In the genomic region with DNA sequence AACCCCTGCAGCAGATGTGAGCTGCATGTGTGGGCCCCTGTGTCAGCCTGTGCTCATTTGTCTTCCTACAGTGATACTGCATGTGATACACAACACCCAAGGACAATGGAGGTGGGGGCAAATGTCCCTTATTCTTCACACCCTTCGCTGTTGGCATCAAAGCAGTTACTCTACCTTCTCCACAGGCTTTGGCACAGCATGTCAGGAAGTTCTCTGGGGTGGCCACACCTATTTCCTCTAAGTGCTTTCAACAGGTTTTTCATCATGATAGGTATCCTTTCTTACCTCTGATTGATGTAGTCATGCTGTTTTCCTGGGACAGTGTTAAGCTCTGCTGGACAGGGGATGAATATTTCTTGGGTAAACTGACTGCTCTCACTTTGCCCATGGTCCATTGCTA, we compare ENCODE assay signal across 27 cellular contexts. TPM values are rescaled to one million over a fixed set of nuclear protein-coding genes. Genes with fewer than 3 reads are reported as not detected.
DNase-seq lines count a peak whose midpoint lies in the region; ATAC-seq and TF ChIP-seq lines count a peak whose summit lies in the region.
"Had no signal": no experiment of that assay in that cellular context is flagged by ENCODE, and none has a peak within 500 bp of the region (broad histone marks: within the 10 kb centered on the region; RNA-seq: fewer than 3 reads in every experiment).

No MANE protein-coding gene starts in this region.

- peak overlapping the region; percentile 3 for H3K27ac Mint-ChIP-seq in activated CD4-positive, alpha-beta T cell treated with anti-CD3 and anti-CD28 coated beads, Interleukin-2, amount 10 ng/mL, durations not matched to agents 7 days and 5 days
- peak overlapping the region; percentile 41 for H3K27ac Mint-ChIP-seq in CD8-positive, alpha-beta T cell
- H3K27ac Mint-ChIP-seq in naive thymus-derived CD4-positive, alpha-beta T cell, result peak overlapping the region in 7 of 9 donors; percentile 7 to 82 (median 35)
- H3K27ac Mint-ChIP-seq in stimulated activated memory B cell treated with anti-CD40 and anti-IgM and Interleukin-4, amounts not matched to agents 10 μg/mL and 1 μg/mL and 100 μg/mL, for 72 hours, result no peak overlapping the region
- H3K27ac Mint-ChIP-seq: activated T-cell treated with anti-CD3 and anti-CD28 coated beads, Interleukin-2, amount 50 U/mL, for 72 hours; H9; naive B cell; stimulated activated naive CD8-positive, alpha-beta T cell treated with anti-CD3 and anti-CD28 coated beads, Interleukin-15, amount 100 ng/mL, for 72 hours had no signal

- CTCF ChIA-PET in activated CD4-positive, alpha-beta T cell treated with anti-CD3 and anti-CD28 coated beads, Interleukin-2, amount 10 ng/mL, durations not matched to agents 7 days and 5 days (lab: Charles Lee), result no interaction called here
- CTCF ChIA-PET in CD8-positive, alpha-beta T cell (lab: Charles Lee), result interaction anchor here (1.4 kb wide), 1 partner anchor 26 kb away, joined by 7 read pairs; no protein-coding TSS in a partner anchor
- CTCF ChIA-PET in naive thymus-derived CD4-positive, alpha-beta T cell (lab: Charles Lee), result interaction anchor here (0.7 kb wide), 1 partner anchor 27 kb away, joined by 3 read pairs; no protein-coding TSS in a partner anchor

- peaks cover 7% of the 10 kb centered on the region for H3K36me3 Mint-ChIP-seq in activated CD4-positive, alpha-beta T cell treated with anti-CD3 and anti-CD28 coated beads, Interleukin-2, amount 10 ng/mL, durations not matched to agents 7 days and 5 days (ENCODE audit: low read depth)
- no peaks in the 10 kb centered on the region for H3K36me3 Mint-ChIP-seq in CD8-positive, alpha-beta T cell
- H3K36me3 Mint-ChIP-seq in naive thymus-derived CD4-positive, alpha-beta T cell, result peaks cover 0 to 5% (median 0%) of the 10 kb centered on the region in 5 donors
- no peaks in the 10 kb centered on the region for H3K36me3 Mint-ChIP-seq in activated T-cell treated with anti-CD3 and anti-CD28 coated beads, Interleukin-2, amount 50 U/mL, for 4 hours (ENCODE audit: insufficient read depth)
- H3K36me3 Mint-ChIP-seq in stimulated activated memory B cell treated with anti-CD40 and anti-IgM and Interleukin-4, amounts not matched to agents 10 μg/mL and 1 μg/mL and 100 μg/mL, for 72 hours, result no peaks in the 10 kb centered on the region
- H3K36me3 Mint-ChIP-seq: naive B cell had no signal

- no peak for ATAC-seq in CD8-positive, alpha-beta T cell
- ATAC-seq in naive thymus-derived CD4-positive, alpha-beta T cell, result peak; percentile 54
- ATAC-seq in activated T-cell treated with anti-CD3 and anti-CD28 coated beads, Interleukin-2, amount 50 U/mL, for 4 hours, result no peak
- no peak for ATAC-seq in stimulated activated memory B cell treated with anti-CD40 and anti-IgM and Interleukin-4, amounts not matched to agents 10 μg/mL and 1 μg/mL and 100 μg/mL, for 72 hours
- no peak for ATAC-seq in GM18517 (IDR thresholded peaks at IDR 0.05; ENCODE audit: unreplicated experiment)
- ATAC-seq: activated CD4-positive, CD25-positive, alpha-beta regulatory T cell treated with anti-CD3 and anti-CD28 coated beads, Interleukin-2, amount 50 U/mL, for 24 hours; activated T-cell treated with anti-CD3 and anti-CD28 coated beads, Interleukin-2, amount 50 U/mL, for 72 hours; stimulated activated naive CD8-positive, alpha-beta T cell treated with anti-CD3 and anti-CD28 coated beads, Interleukin-15, amount 100 ng/mL, for 72 hours had no signal

- peaks cover 22% of the 10 kb centered on the region for H3K4me1 ChIP-seq in CD8-positive, alpha-beta T cell (ENCODE audit: insufficient read depth, low read length)
- no peaks in the 10 kb centered on the region for H3K4me1 ChIP-seq in adipocyte (ENCODE audit: control insufficient read depth, insufficient read depth, low read length)
- peaks cover 9 to 22% of the 10 kb centered on the region in 2 donors for H3K4me1 ChIP-seq in naive thymus-derived CD4-positive, alpha-beta T cell (ENCODE audit: control insufficient read depth in 2 of 2, insufficient read depth in 2 of 2, low read length in 2 of 2)
- H3K4me1 ChIP-seq: BE2C, tibial nerve had no signal

- intact Hi-C loops in CD8-positive, alpha-beta T cell (cut with DNase I, micrococcal nuclease), result no loop called here
- intact Hi-C loops in naive thymus-derived CD4-positive, alpha-beta T cell (cut with micrococcal nuclease), result no loop called here

- no peaks in the 10 kb centered on the region for H3K27me3 ChIP-seq in CD8-positive, alpha-beta T cell (ENCODE audit: insufficient read depth, low read length)
- no peaks in the 10 kb centered on the region for H3K27me3 ChIP-seq in adipocyte (replicated peaks; ENCODE audit: control insufficient read depth, insufficient read depth, low read length)
- H3K27me3 ChIP-seq in naive thymus-derived CD4-positive, alpha-beta T cell (ENCODE audit: control insufficient read depth in 2 of 2, insufficient read depth in 2 of 2, low read length in 2 of 2), result no peaks in the 10 kb centered on the region
- H3K27me3 ChIP-seq: BE2C, tibial nerve had no signal

- no peak overlapping the region for H3K9ac ChIP-seq in adipocyte (ENCODE audit: low read length)

- POLR2A ChIA-PET in activated CD4-positive, alpha-beta T cell treated with anti-CD3 and anti-CD28 coated beads, Interleukin-2, amount 10 ng/mL, durations not matched to agents 7 days and 5 days (lab: Charles Lee), result no interaction called here
- POLR2A ChIA-PET in CD8-positive, alpha-beta T cell (lab: Charles Lee), result no interaction called here
- POLR2A ChIA-PET in naive thymus-derived CD4-positive, alpha-beta T cell (lab: Charles Lee), result interaction anchor here (0.7 kb wide), 1 partner anchor 454 kb away, joined by 4 read pairs; no protein-coding TSS in a partner anchor

- peaks cover 16% of the 10 kb centered on the region for H3K9me3 Mint-ChIP-seq in activated CD4-positive, alpha-beta T cell treated with anti-CD3 and anti-CD28 coated beads, Interleukin-2, amount 10 ng/mL, durations not matched to agents 7 days and 5 days
- no peaks in the 10 kb centered on the region for H3K9me3 Mint-ChIP-seq in CD8-positive, alpha-beta T cell
- peaks cover 0 to 13% (median 0%) of the 10 kb centered on the region in 11 donors for H3K9me3 Mint-ChIP-seq in naive thymus-derived CD4-positive, alpha-beta T cell
- H3K9me3 Mint-ChIP-seq in activated T-cell treated with anti-CD3 and anti-CD28 coated beads, Interleukin-2, amount 50 U/mL, for 4 hours, result no peaks in the 10 kb centered on the region
- no peaks in the 10 kb centered on the region for H3K9me3 Mint-ChIP-seq in stimulated activated memory B cell treated with anti-CD40 and anti-IgM and Interleukin-4, amounts not matched to agents 10 μg/mL and 1 μg/mL and 100 μg/mL, for 72 hours
- H3K9me3 Mint-ChIP-seq: H9, naive B cell had no signal

- H3K4me3 ChIP-seq in CD8-positive, alpha-beta T cell (ENCODE audit: low read depth, low read length), result no peak overlapping the region
- H3K4me3 ChIP-seq in adipocyte (ENCODE audit: low read length), result peak overlapping the region; percentile 80
- no peak overlapping the region for H3K4me3 ChIP-seq in naive thymus-derived CD4-positive, alpha-beta T cell (ENCODE audit: low read length)

- no peaks in the 10 kb centered on the region for H3K9me3 ChIP-seq in CD8-positive, alpha-beta T cell (ENCODE audit: low read length)
- H3K9me3 ChIP-seq in adipocyte (ENCODE audit: control insufficient read depth, low read length), result no peaks in the 10 kb centered on the region
- H3K9me3 ChIP-seq in naive thymus-derived CD4-positive, alpha-beta T cell (ENCODE audit: control insufficient read depth in 2 of 3, low read length in 3 of 3), result no peaks in the 10 kb centered on the region
- H3K9me3 ChIP-seq: BE2C had no signal

- H3K27me3 Mint-ChIP-seq in activated CD4-positive, alpha-beta T cell treated with anti-CD3 and anti-CD28 coated beads, Interleukin-2, amount 10 ng/mL, durations not matched to agents 7 days and 5 days, result no peaks in the 10 kb centered on the region
- no peaks in the 10 kb centered on the region for H3K27me3 Mint-ChIP-seq in CD8-positive, alpha-beta T cell (ENCODE audit: low read depth)
- H3K27me3 Mint-ChIP-seq in naive thymus-derived CD4-positive, alpha-beta T cell, result peaks cover 0 to 2% (median 0%) of the 10 kb centered on the region in 5 donors
- H3K27me3 Mint-ChIP-seq in activated T-cell treated with anti-CD3 and anti-CD28 coated beads, Interleukin-2, amount 50 U/mL, for 4 hours (ENCODE audit: low read depth), result no peaks in the 10 kb centered on the region
- H3K27me3 Mint-ChIP-seq in stimulated activated memory B cell treated with anti-CD40 and anti-IgM and Interleukin-4, amounts not matched to agents 10 μg/mL and 1 μg/mL and 100 μg/mL, for 72 hours, result peaks cover 32% of the 10 kb centered on the region
- H3K27me3 Mint-ChIP-seq: stimulated activated naive CD8-positive, alpha-beta T cell treated with anti-CD3 and anti-CD28 coated beads, Interleukin-15, amount 100 ng/mL, for 72 hours had no signal

- no peaks in the 10 kb centered on the region for H3K36me3 ChIP-seq in CD8-positive, alpha-beta T cell (ENCODE audit: insufficient read depth, low read length)
- H3K36me3 ChIP-seq in adipocyte (ENCODE audit: control insufficient read depth, insufficient read depth, low read length, severe bottlenecking), result no peaks in the 10 kb centered on the region
- H3K36me3 ChIP-seq in naive thymus-derived CD4-positive, alpha-beta T cell (ENCODE audit: control insufficient read depth in 2 of 3, insufficient read depth in 3 of 3, low read length in 3 of 3), result no peaks in the 10 kb centered on the region
- H3K36me3 ChIP-seq: BE2C had no signal

- peaks cover 20% of the 10 kb centered on the region for H3K4me1 Mint-ChIP-seq in activated CD4-positive, alpha-beta T cell treated with anti-CD3 and anti-CD28 coated beads, Interleukin-2, amount 10 ng/mL, durations not matched to agents 7 days and 5 days
- peaks cover 24% of the 10 kb centered on the region for H3K4me1 Mint-ChIP-seq in CD8-positive, alpha-beta T cell (ENCODE audit: low read depth)
- peaks cover 8 to 47% (median 35%) of the 10 kb centered on the region in 7 donors for H3K4me1 Mint-ChIP-seq in naive thymus-derived CD4-positive, alpha-beta T cell
- H3K4me1 Mint-ChIP-seq in activated T-cell treated with anti-CD3 and anti-CD28 coated beads, Interleukin-2, amount 50 U/mL, for 4 hours (ENCODE audit: low read depth), result peaks cover 29% of the 10 kb centered on the region
- H3K4me1 Mint-ChIP-seq in stimulated activated memory B cell treated with anti-CD40 and anti-IgM and Interleukin-4, amounts not matched to agents 10 μg/mL and 1 μg/mL and 100 μg/mL, for 72 hours, result no peaks in the 10 kb centered on the region
- H3K4me1 Mint-ChIP-seq: H9, naive B cell had no signal

- no peak overlapping the region for H3K27ac ChIP-seq in CD8-positive, alpha-beta T cell (ENCODE audit: low read depth, low read length)
- H3K27ac ChIP-seq in naive thymus-derived CD4-positive, alpha-beta T cell (ENCODE audit: low read depth, low read length), result no peak overlapping the region

- peak; percentile 18 for DNase-seq in activated CD4-positive, alpha-beta T cell treated with anti-CD3 and anti-CD28 coated beads, Interleukin-2, amount 10 ng/mL, durations not matched to agents 7 days and 5 days
- DNase-seq in activated CD4-positive, alpha-beta T cell treated with anti-CD3 and anti-CD28 coated beads, Interleukin-2, amount 50 U/mL, for 4 hours, result no peak
- peak in 1 of 7 experiments; percentile 54 for DNase-seq in CD8-positive, alpha-beta T cell
- no peak for DNase-seq in adipocyte (ENCODE audit: low read depth)
- DNase-seq in naive thymus-derived CD4-positive, alpha-beta T cell, result peak in 6 of 9 donors; percentile 31 to 52 (median 46)
- no peak for DNase-seq in activated T-cell treated with anti-CD3 and anti-CD28 coated beads, Interleukin-2, amount 50 U/mL, for 4 hours
- DNase-seq: activated T-cell treated with anti-CD3 and anti-CD28 coated beads, Interleukin-2, amount 50 U/mL, for 72 hours; BE2C; H9; naive B cell; NCI-H1092; NCI-H1930; NCI-H526; RPMI8226; stimulated activated naive CD8-positive, alpha-beta T cell treated with anti-CD3 and anti-CD28 coated beads, Interleukin-15, amount 100 ng/mL, for 72 hours had no signal

- TF ChIP-seq CTCF in CD8-positive, alpha-beta T cell (IDR thresholded peaks at IDR 0.05), result no peak

- H3K4me3 Mint-ChIP-seq in activated CD4-positive, alpha-beta T cell treated with anti-CD3 and anti-CD28 coated beads, Interleukin-2, amount 10 ng/mL, durations not matched to agents 7 days and 5 days, result no peak overlapping the region
- peak overlapping the region; percentile 9 for H3K4me3 Mint-ChIP-seq in CD8-positive, alpha-beta T cell
- peak overlapping the region in 8 of 10 donors; percentile 40 to 72 (median 58) for H3K4me3 Mint-ChIP-seq in naive thymus-derived CD4-positive, alpha-beta T cell
- no peak overlapping the region for H3K4me3 Mint-ChIP-seq in activated T-cell treated with anti-CD3 and anti-CD28 coated beads, Interleukin-2, amount 50 U/mL, for 4 hours
- no peak overlapping the region for H3K4me3 Mint-ChIP-seq in stimulated activated memory B cell treated with anti-CD40 and anti-IgM and Interleukin-4, amounts not matched to agents 10 μg/mL and 1 μg/mL and 100 μg/mL, for 72 hours
- H3K4me3 Mint-ChIP-seq: activated T-cell treated with anti-CD3 and anti-CD28 coated beads, Interleukin-2, amount 50 U/mL, for 72 hours; H9 had no signal

RNA-seq across cellular contexts. Expression of a gene that starts 29.5 kb away (rescaled TPM):
- under 1 TPM; 0.22 to 0.25 TPM for total RNA-seq in activated CD4-positive, alpha-beta T cell treated with anti-CD3 and anti-CD28 coated beads, Interleukin-2, amount 10 ng/mL, durations not matched to agents 7 days and 5 days
- 1 to 10 TPM; 2.5 to 2.9 TPM for total RNA-seq in CD8-positive, alpha-beta T cell
- total RNA-seq in naive thymus-derived CD4-positive, alpha-beta T cell, result 10 to 100 TPM in 1 of 5 experiments, 1 to 10 TPM in 3, under 1 TPM in 1; 0.12 to 10.4 (median 5.6) TPM
- under 1 TPM; 0.15 to 0.43 TPM for polyA plus RNA-seq in naive thymus-derived CD4-positive, alpha-beta T cell
- 1 to 10 TPM in 2 of 3 donors, under 1 TPM in 1; 0.33 to 1.4 (median 1.0) TPM for total RNA-seq in activated T-cell treated with anti-CD3 and anti-CD28 coated beads, Interleukin-2, amount 50 U/mL, for 4 hours
- total RNA-seq: A673, H9, SK-MEL-5 had no signal

RNA-seq across cellular contexts. Expression of a gene that starts 43.6 kb away (rescaled TPM):
- total RNA-seq in activated CD4-positive, alpha-beta T cell treated with anti-CD3 and anti-CD28 coated beads, Interleukin-2, amount 10 ng/mL, durations not matched to agents 7 days and 5 days, result not detected
- total RNA-seq in CD8-positive, alpha-beta T cell, result under 1 TPM in 1 of 2 experiments, not detected in 1; 0.19 TPM
- under 1 TPM in 2 of 5 experiments, not detected in 3; 0.20 to 0.24 TPM for total RNA-seq in naive thymus-derived CD4-positive, alpha-beta T cell
- polyA plus RNA-seq in naive thymus-derived CD4-positive, alpha-beta T cell, result under 1 TPM in 1 of 2 donors, not detected in 1; 0.21 TPM
- not detected for total RNA-seq in activated T-cell treated with anti-CD3 and anti-CD28 coated beads, Interleukin-2, amount 50 U/mL, for 4 hours
- total RNA-seq: glomerular endothelial cell, SK-MEL-5 had no signal

RNA-seq across cellular contexts. Expression of a gene that starts 59.8 kb away (rescaled TPM):
- total RNA-seq in activated CD4-positive, alpha-beta T cell treated with anti-CD3 and anti-CD28 coated beads, Interleukin-2, amount 10 ng/mL, durations not matched to agents 7 days and 5 days, result not detected
- total RNA-seq in CD8-positive, alpha-beta T cell, result not detected
- not detected for total RNA-seq in naive thymus-derived CD4-positive, alpha-beta T cell
- polyA plus RNA-seq in naive thymus-derived CD4-positive, alpha-beta T cell, result not detected
- total RNA-seq in activated T-cell treated with anti-CD3 and anti-CD28 coated beads, Interleukin-2, amount 50 U/mL, for 4 hours, result under 1 TPM; 0.05 to 0.10 (median 0.05) TPM
- total RNA-seq: A673; activated T-cell treated with anti-CD3 and anti-CD28 coated beads, Interleukin-2, amount 50 U/mL, for 72 hours; cerebellum; Daoy; glomerular endothelial cell; H9; IMR-90; occipital lobe; SK-MEL-5; skeletal muscle tissue; tibial nerve had no signal
- polyA plus RNA-seq: IMR-90 had no signal

Comparison
In these comparisons a context has a peak if more than half of its experiments do, and no peak if none do; other contexts are left out.
1. DNase-seq: peak in activated CD4-positive, alpha-beta T cell treated with anti-CD3 and anti-CD28 coated beads, Interleukin-2, amount 10 ng/mL, durations not matched to agents 7 days and 5 days (single experiment) and naive thymus-derived CD4-positive, alpha-beta T cell (6 of 9); none in activated CD4-positive, alpha-beta T cell treated with anti-CD3 and anti-CD28 coated beads, Interleukin-2, amount 50 U/mL, for 4 hours (0 of 2), adipocyte (single experiment) and activated T-cell treated with anti-CD3 and anti-CD28 coated beads, Interleukin-2, amount 50 U/mL, for 4 hours (single experiment).
2. H3K4me3 Mint-ChIP-seq: peak in CD8-positive, alpha-beta T cell (single experiment) and naive thymus-derived CD4-positive, alpha-beta T cell (8 of 10); none in activated CD4-positive, alpha-beta T cell treated with anti-CD3 and anti-CD28 coated beads, Interleukin-2, amount 10 ng/mL, durations not matched to agents 7 days and 5 days (single experiment), activated T-cell treated with anti-CD3 and anti-CD28 coated beads, Interleukin-2, amount 50 U/mL, for 4 hours (single experiment) and stimulated activated memory B cell treated with anti-CD40 and anti-IgM and Interleukin-4, amounts not matched to agents 10 μg/mL and 1 μg/mL and 100 μg/mL, for 72 hours (single experiment).